ENCODE assay signal across 18 cellular contexts in the genomic region with DNA sequence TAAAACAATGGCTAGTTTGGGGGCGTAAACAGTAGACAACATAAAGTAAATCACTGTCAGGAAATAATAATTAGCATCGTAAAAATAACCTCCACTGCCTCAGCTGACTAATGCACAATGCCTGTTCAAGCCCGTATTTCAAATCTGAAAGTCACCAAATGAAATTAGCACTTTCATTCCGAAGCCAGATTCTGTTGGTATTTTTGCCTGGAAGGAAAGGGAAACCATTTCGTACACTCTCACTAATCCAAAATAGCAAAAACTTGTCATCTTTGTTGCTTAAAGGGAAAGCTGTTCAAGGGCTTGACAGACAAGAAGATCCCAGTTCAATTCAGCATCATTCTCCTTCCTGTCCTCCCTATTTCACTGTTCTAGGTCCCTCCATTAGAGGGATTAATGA.
"Had no signal": no experiment of that assay in that cellular context is flagged by ENCODE, and none has a peak within 500 bp of the region (broad histone marks: within the 10 kb centered on the region; RNA-seq: fewer than 3 reads in every experiment).

No MANE protein-coding gene starts in this region.

- H3K4me1 Mint-ChIP-seq: naive B cell; stimulated activated naive B cell treated with anti-CD40 and anti-IgM and Interleukin-4, amounts not matched to agents 10 μg/mL and 1 μg/mL and 100 μg/mL, for 72 hours had no signal

- H3K27ac ChIP-seq: gastrocnemius medialis, neutrophil, psoas muscle, right lobe of liver, stomach, thoracic aorta, transverse colon had no signal

- H3K36me3 ChIP-seq: gastrocnemius medialis, neutrophil, right lobe of liver, stomach, thoracic aorta, transverse colon had no signal

- H3K9me3 Mint-ChIP-seq: naive B cell; stimulated activated naive B cell treated with anti-CD40 and anti-IgM and Interleukin-4, amounts not matched to agents 10 μg/mL and 1 μg/mL and 100 μg/mL, for 72 hours had no signal

- H3K9me3 ChIP-seq: gastrocnemius medialis, neutrophil, psoas muscle, right lobe of liver, stomach, thoracic aorta, transverse colon had no signal

- H3K27me3 ChIP-seq: gastrocnemius medialis, neutrophil, right lobe of liver, stomach, transverse colon had no signal

- ATAC-seq: esophagus mucosa; gastrocnemius medialis; left colon; psoas muscle; right lobe of liver; stimulated activated naive B cell treated with anti-CD40 and anti-IgM and Interleukin-4, amounts not matched to agents 10 μg/mL and 1 μg/mL and 100 μg/mL, for 72 hours had no signal

- H3K36me3 Mint-ChIP-seq: naive B cell; stimulated activated naive B cell treated with anti-CD40 and anti-IgM and Interleukin-4, amounts not matched to agents 10 μg/mL and 1 μg/mL and 100 μg/mL, for 72 hours had no signal

- H3K4me1 ChIP-seq: gastrocnemius medialis, psoas muscle, right lobe of liver, stomach, transverse colon had no signal

- H3K27ac Mint-ChIP-seq: naive B cell; stimulated activated naive B cell treated with anti-CD40 and anti-IgM and Interleukin-4, amounts not matched to agents 10 μg/mL and 1 μg/mL and 100 μg/mL, for 72 hours had no signal

- DNase-seq: effector memory CD4-positive, alpha-beta T cell; gastrocnemius medialis; kidney; left colon; mesendoderm; naive B cell; psoas muscle; retina; right lobe of liver; stimulated activated CD4-positive, alpha-beta T cell treated with anti-CD3 and anti-CD28 coated beads, Interleukin-2, amount 100 ng/mL, for 24 hours; stimulated activated CD4-positive, alpha-beta T cell treated with anti-CD3 and anti-CD28 coated beads, Interleukin-4, amount 100 ng/mL, for 4 hours; stimulated activated naive B cell treated with anti-CD40 and anti-IgM and Interleukin-4, amounts not matched to agents 10 μg/mL and 1 μg/mL and 100 μg/mL, for 72 hours; stomach; substantia nigra; transverse colon had no signal

- FAIRE-seq: kidney had no signal

- H3K4me3 ChIP-seq: gastrocnemius medialis, psoas muscle, right lobe of liver, stomach, thoracic aorta, transverse colon had no signal

- H3K4me3 Mint-ChIP-seq: naive B cell; stimulated activated naive B cell treated with anti-CD40 and anti-IgM and Interleukin-4, amounts not matched to agents 10 μg/mL and 1 μg/mL and 100 μg/mL, for 72 hours had no signal
